Comparison of ENCODE assay signal across 9 cellular contexts in genomic region chr10:44030132-44030531, GRCh38.
DNase-seq lines count a peak whose midpoint lies in the region; ATAC-seq and FAIRE-seq lines count a peak whose summit lies in the region.
"Had no signal": no experiment of that assay in that cellular context is flagged by ENCODE, and none has a peak within 500 bp of the region (broad histone marks: within the 10 kb centered on the region; RNA-seq: fewer than 3 reads in every experiment).

No MANE protein-coding gene starts in this region.

- H3K27me3 Mint-ChIP-seq in T-cell = peaks cover 11% of the 10 kb centered on the region in 2 donors
- H3K27me3 Mint-ChIP-seq in naive thymus-derived CD4-positive, alpha-beta T cell = peaks cover 0 to 24% (median 16%) of the 10 kb centered on the region in 5 donors

- peak in 17 of 34 experiments; percentile 0 to 23 (median 10) for DNase-seq in T-cell
- peak in 6 of 9 donors; percentile 9 to 42 (median 25) for DNase-seq in naive thymus-derived CD4-positive, alpha-beta T cell
- no peak for DNase-seq in GM19239 (ENCODE audit: insufficient read length, low spot score)
- no peak for DNase-seq in HPDE6-E6E7 (ENCODE audit: extremely low spot score)
- no peak for DNase-seq in caudate nucleus (lab: John Stamatoyannopoulos, UW)
- no peak for DNase-seq in NCI-H1417 (lab: John Stamatoyannopoulos, UW)

- H3K4me3 ChIP-seq in naive thymus-derived CD4-positive, alpha-beta T cell (ENCODE audit: low read length) = no peak overlapping the region
- H3K4me3 ChIP-seq: cardiac muscle cell had no signal

- H3K27ac Mint-ChIP-seq in T-cell = no peak overlapping the region
- no peak overlapping the region for H3K27ac Mint-ChIP-seq in naive thymus-derived CD4-positive, alpha-beta T cell

- no peaks in the 10 kb centered on the region for H3K36me3 Mint-ChIP-seq in T-cell
- H3K36me3 Mint-ChIP-seq in naive thymus-derived CD4-positive, alpha-beta T cell = no peaks in the 10 kb centered on the region

- H3K4me3 Mint-ChIP-seq in T-cell = no peak overlapping the region
- no peak overlapping the region for H3K4me3 Mint-ChIP-seq in naive thymus-derived CD4-positive, alpha-beta T cell

- no peaks in the 10 kb centered on the region for H3K9me3 Mint-ChIP-seq in T-cell
- H3K9me3 Mint-ChIP-seq in naive thymus-derived CD4-positive, alpha-beta T cell = no peaks in the 10 kb centered on the region

- no peaks in the 10 kb centered on the region for H3K4me1 ChIP-seq in naive thymus-derived CD4-positive, alpha-beta T cell (ENCODE audit: control insufficient read depth in 2 of 2, insufficient read depth in 2 of 2, low read length in 2 of 2)

- CTCF ChIA-PET in T-cell (lab: Charles Lee) = interaction anchor here (0.5 to 1.4 kb wide), 3 partner anchors 283 to 340 kb away, joined by 3 to 5 read pairs (median 4); no protein-coding TSS in a partner anchor
- CTCF ChIA-PET in naive thymus-derived CD4-positive, alpha-beta T cell (lab: Charles Lee) = interaction anchor here (1.0 to 1.3 kb wide), 2 partner anchors 341 to 357 kb away, joined by 3 to 8 read pairs; no protein-coding TSS in a partner anchor

- ATAC-seq in GM18870 (IDR thresholded peaks at IDR 0.05; ENCODE audit: unreplicated experiment) = peak; percentile 87
- peak; percentile 94 for ATAC-seq in HG02759 (IDR thresholded peaks at IDR 0.05; ENCODE audit: unreplicated experiment)
- peak; percentile 43 to 62 (median 54) for ATAC-seq in T-cell (replicated peaks in 1 of 4)
- ATAC-seq in naive thymus-derived CD4-positive, alpha-beta T cell = peak; percentile 59

- FAIRE-seq in GM19239 (lab: Jason Lieb, UNC) = no peak

- H3K9me3 ChIP-seq in naive thymus-derived CD4-positive, alpha-beta T cell (ENCODE audit: control insufficient read depth in 2 of 3, low read length in 3 of 3) = no peaks in the 10 kb centered on the region

- no peak overlapping the region for H3K27ac ChIP-seq in naive thymus-derived CD4-positive, alpha-beta T cell (ENCODE audit: low read depth, low read length)
- no peak overlapping the region for H3K27ac ChIP-seq in caudate nucleus (ENCODE audit: low read depth, low read length)
- H3K27ac ChIP-seq: cardiac muscle cell had no signal

- POLR2A ChIA-PET in T-cell (lab: Charles Lee) = no interaction called here
- POLR2A ChIA-PET in naive thymus-derived CD4-positive, alpha-beta T cell (lab: Charles Lee) = no interaction called here

- H3K4me1 Mint-ChIP-seq in T-cell = no peaks in the 10 kb centered on the region
- H3K4me1 Mint-ChIP-seq in naive thymus-derived CD4-positive, alpha-beta T cell = no peaks in the 10 kb centered on the region

- H3K27me3 ChIP-seq in naive thymus-derived CD4-positive, alpha-beta T cell (ENCODE audit: control insufficient read depth in 2 of 2, insufficient read depth in 2 of 2, low read length in 2 of 2) = no peaks in the 10 kb centered on the region
- H3K27me3 ChIP-seq: cardiac muscle cell had no signal

- H3K36me3 ChIP-seq in naive thymus-derived CD4-positive, alpha-beta T cell (ENCODE audit: control insufficient read depth in 2 of 3, insufficient read depth in 3 of 3, low read length in 3 of 3) = no peaks in the 10 kb centered on the region
- H3K36me3 ChIP-seq: cardiac muscle cell had no signal

- intact Hi-C loops in naive thymus-derived CD4-positive, alpha-beta T cell (cut with micrococcal nuclease) = loop anchor here (1.0 kb wide), 2 partner anchors 340 to 359 kb away; no protein-coding TSS in a partner anchor

Comparison
In these comparisons a context has a peak if more than half of its experiments do, and no peak if none do; other contexts are left out.
1. DNase-seq: peak in naive thymus-derived CD4-positive, alpha-beta T cell (6 of 9); none in GM19239 (single experiment), HPDE6-E6E7 (single experiment), caudate nucleus (0 of 61) and NCI-H1417 (0 of 3).
2. Peak in every context shown above with its lines, with median percentiles within 50 percentile points of each other: ATAC-seq.